Comparison of ENCODE assay signal across 20 cellular contexts in the genomic region with DNA sequence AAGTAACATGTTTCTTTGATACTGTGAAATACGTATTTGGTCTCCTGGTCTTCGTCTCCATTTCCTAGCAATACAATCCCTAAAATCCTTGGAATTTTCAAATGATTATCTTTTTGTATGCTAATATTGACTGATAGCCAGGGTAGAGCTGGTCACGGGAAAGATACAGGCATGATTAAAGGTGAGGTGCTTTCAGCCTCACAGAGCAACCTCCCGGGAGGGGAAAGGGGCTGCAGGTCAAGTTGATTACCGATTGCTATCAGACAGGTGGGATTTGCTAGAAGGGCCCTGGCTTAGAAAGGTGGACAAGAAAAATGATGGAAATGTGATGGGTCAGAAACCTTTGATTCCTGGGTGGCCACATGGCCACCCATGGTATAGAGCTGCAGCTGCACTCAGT.
"Had no signal": no experiment of that assay in that cellular context is flagged by ENCODE, and none has a peak within 500 bp of the region (broad histone marks: within the 10 kb centered on the region; RNA-seq: fewer than 3 reads in every experiment).

No MANE protein-coding gene starts in this region.

- H3K4me1 ChIP-seq: foreskin keratinocyte, testis had no signal

- H3K4me3 Mint-ChIP-seq: activated CD4-positive, alpha-beta memory T cell treated with anti-CD3 and anti-CD28 coated beads, Interleukin-2, amount 10 ng/mL, durations not matched to agents 7 days and 5 days; activated naive CD4-positive, alpha-beta T cell treated with anti-CD3 and anti-CD28 coated beads, Interleukin-2, amount 10 ng/mL, durations not matched to agents 7 days and 5 days; activated T-cell treated with anti-CD3 and anti-CD28 coated beads, Interleukin-2, amount 50 U/mL, for 24 hours; T-helper 1 cell treated with Interleukin-12 subunit alpha and Interleukin-12 subunit beta and Interleukin-4 antibody, amounts not matched to agents 30 μg/mL and 1 μg/mL, for 36 hours had no signal

- H3K9me3 Mint-ChIP-seq: activated CD4-positive, alpha-beta memory T cell treated with anti-CD3 and anti-CD28 coated beads, Interleukin-2, amount 10 ng/mL, durations not matched to agents 7 days and 5 days; activated naive CD4-positive, alpha-beta T cell treated with anti-CD3 and anti-CD28 coated beads, Interleukin-2, amount 10 ng/mL, durations not matched to agents 7 days and 5 days; activated T-cell treated with anti-CD3 and anti-CD28 coated beads, Interleukin-2, amount 50 U/mL, for 24 hours; T-helper 1 cell treated with Interleukin-12 subunit alpha and Interleukin-12 subunit beta and Interleukin-4 antibody, amounts not matched to agents 30 μg/mL and 1 μg/mL, for 36 hours had no signal

- H3K4me3 ChIP-seq: lung, ovary, psoas muscle, testis, upper lobe of left lung had no signal

- DNase-seq: activated CD4-positive, alpha-beta memory T cell treated with anti-CD3 and anti-CD28 coated beads, Interleukin-2, amount 10 ng/mL, durations not matched to agents 7 days and 5 days; activated CD4-positive, alpha-beta T cell treated with anti-CD3 and anti-CD28 coated beads for 48 hours; activated CD4-positive, CD25-positive, alpha-beta regulatory T cell; activated effector memory CD4-positive, alpha-beta T cell treated with Interleukin-2 at 50 U/mL for 16 hours; activated naive CD4-positive, alpha-beta T cell treated with anti-CD3 and anti-CD28 coated beads, Interleukin-2, amount 10 ng/mL, durations not matched to agents 7 days and 5 days; activated T-cell treated with anti-CD3 and anti-CD28 coated beads, Interleukin-2, amount 50 U/mL, for 24 hours; effector memory CD4-positive, alpha-beta T cell; foreskin keratinocyte; glutamatergic neuron; hippocampal formation; islet precursor cell; midbrain; ovary; psoas muscle; right cardiac atrium; stimulated activated CD4-positive, alpha-beta T cell treated with anti-CD3 and anti-CD28 coated beads, Interleukin-2, amount 100 ng/mL, for 24 hours; testis; upper lobe of left lung had no signal

- H3K9me3 ChIP-seq: ovary, psoas muscle, testis, upper lobe of left lung had no signal

- H3K27me3 ChIP-seq: foreskin keratinocyte, ovary, testis, upper lobe of left lung had no signal

- H3K27ac Mint-ChIP-seq: activated CD4-positive, alpha-beta memory T cell treated with anti-CD3 and anti-CD28 coated beads, Interleukin-2, amount 10 ng/mL, durations not matched to agents 7 days and 5 days; activated naive CD4-positive, alpha-beta T cell treated with anti-CD3 and anti-CD28 coated beads, Interleukin-2, amount 10 ng/mL, durations not matched to agents 7 days and 5 days; T-helper 1 cell treated with Interleukin-12 subunit alpha and Interleukin-12 subunit beta and Interleukin-4 antibody, amounts not matched to agents 30 μg/mL and 1 μg/mL, for 36 hours had no signal

- ATAC-seq: foreskin keratinocyte, psoas muscle, right cardiac atrium had no signal

- H3K27ac ChIP-seq: foreskin keratinocyte, ovary, psoas muscle, testis, upper lobe of left lung had no signal

- H3K27me3 Mint-ChIP-seq: activated CD4-positive, alpha-beta memory T cell treated with anti-CD3 and anti-CD28 coated beads, Interleukin-2, amount 10 ng/mL, durations not matched to agents 7 days and 5 days; activated naive CD4-positive, alpha-beta T cell treated with anti-CD3 and anti-CD28 coated beads, Interleukin-2, amount 10 ng/mL, durations not matched to agents 7 days and 5 days; activated T-cell treated with anti-CD3 and anti-CD28 coated beads, Interleukin-2, amount 50 U/mL, for 24 hours had no signal
